In genomic region chr1:212256404-212256803, GRCh38 we compare ENCODE assay signal across 9 cellular contexts. TPM values are rescaled to one million over a fixed set of nuclear protein-coding genes. Genes with fewer than 3 reads are reported as not detected.
DNase-seq lines count a peak whose midpoint lies in the region; ATAC-seq, FAIRE-seq and TF ChIP-seq lines count a peak whose summit lies in the region.
"Had no signal": no experiment of that assay in that cellular context is flagged by ENCODE, and none has a peak within 500 bp of the region (broad histone marks: within the 10 kb centered on the region; RNA-seq: fewer than 3 reads in every experiment).

No MANE protein-coding gene starts in this region.

- peak; percentile 35 for FAIRE-seq in GM12891 (lab: Jason Lieb, UNC)
- FAIRE-seq: islet of Langerhans had no signal

- peak overlapping the region; percentile 52 for H3K4me3 Mint-ChIP-seq in activated T-cell treated with anti-CD3 and anti-CD28 coated beads, Interleukin-2, amount 50 U/mL, for 4 hours
- H3K4me3 Mint-ChIP-seq in natural killer cell: peak overlapping the region; percentile 51

- intact Hi-C loops in natural killer cell (cut with micrococcal nuclease): loop anchor here (10.0 kb wide), 1 partner anchor 92 kb away; no protein-coding TSS in a partner anchor

- H3K4me1 Mint-ChIP-seq in activated T-cell treated with anti-CD3 and anti-CD28 coated beads, Interleukin-2, amount 50 U/mL, for 4 hours (ENCODE audit: low read depth): peaks cover 84% of the 10 kb centered on the region
- H3K4me1 Mint-ChIP-seq in natural killer cell: peaks cover 52 to 87% of the 10 kb centered on the region in 2 donors

- H3K27ac ChIP-seq in KMS-11: no peak overlapping the region

- no peaks in the 10 kb centered on the region for H3K79me2 ChIP-seq in KMS-11 (ENCODE audit: insufficient read depth, low read depth)

- TF ChIP-seq CTCF in KMS-11 (conservative IDR thresholded peaks at IDR 0.05; ENCODE audit: low read depth, low read length): no peak
- TF ChIP-seq CTCF in natural killer cell (IDR thresholded peaks at IDR 0.05): no peak

- H3K36me3 Mint-ChIP-seq in activated T-cell treated with anti-CD3 and anti-CD28 coated beads, Interleukin-2, amount 50 U/mL, for 4 hours (ENCODE audit: insufficient read depth): no peaks in the 10 kb centered on the region
- no peaks in the 10 kb centered on the region for H3K36me3 Mint-ChIP-seq in natural killer cell

- peak overlapping the region; percentile 83 to 88 for H3K27ac Mint-ChIP-seq in natural killer cell

- no peaks in the 10 kb centered on the region for H3K27me3 Mint-ChIP-seq in activated T-cell treated with anti-CD3 and anti-CD28 coated beads, Interleukin-2, amount 50 U/mL, for 4 hours (ENCODE audit: low read depth)
- no peaks in the 10 kb centered on the region for H3K27me3 Mint-ChIP-seq in natural killer cell (ENCODE audit: low read depth in 2 of 2)

- no peak overlapping the region for H3K4me2 ChIP-seq in KMS-11

- H3K9me3 Mint-ChIP-seq in activated T-cell treated with anti-CD3 and anti-CD28 coated beads, Interleukin-2, amount 50 U/mL, for 4 hours: no peaks in the 10 kb centered on the region
- peaks cover 0 to 2% of the 10 kb centered on the region in 2 donors for H3K9me3 Mint-ChIP-seq in natural killer cell

- H3K36me3 ChIP-seq in KMS-11 (ENCODE audit: insufficient read depth): no peaks in the 10 kb centered on the region

- H2AFZ ChIP-seq in KMS-11 (ENCODE audit: low read depth): 0 out of 2 replicates have a peak overlapping the region, but pooled peaks have one; percentile 10

- TF ChIP-seq POLR2A in GM12891 (IDR thresholded peaks at IDR 0.05; ENCODE audit: low read depth, low read length): no peak

- H4K20me1 ChIP-seq in KMS-11 (ENCODE audit: insufficient read depth): no peaks in the 10 kb centered on the region

- peak; percentile 16 to 38 for ATAC-seq in activated T-cell treated with anti-CD3 and anti-CD28 coated beads, Interleukin-2, amount 50 U/mL, for 4 hours
- peak; percentile 63 to 78 (median 77) for ATAC-seq in natural killer cell
- ATAC-seq in HG02852 (IDR thresholded peaks at IDR 0.05; ENCODE audit: unreplicated experiment): no peak
- ATAC-seq in GM19463 (IDR thresholded peaks at IDR 0.05; ENCODE audit: unreplicated experiment): no peak

- DNase-seq in GM12891 (ENCODE audit: insufficient read length, low spot score) (no peak), natural killer cell (no peak), ureter (ENCODE audit: low spot score) (no peak), HuH-7 (ENCODE audit: low spot score) (no peak)
- DNase-seq in activated T-cell treated with anti-CD3 and anti-CD28 coated beads, Interleukin-2, amount 50 U/mL, for 4 hours: no peak

- H3K27me3 ChIP-seq in KMS-11 (ENCODE audit: insufficient read depth, low read depth): no peaks in the 10 kb centered on the region

- H3K4me1 ChIP-seq in KMS-11 (ENCODE audit: low read depth, poor library complexity, severe bottlenecking): peaks cover 8% of the 10 kb centered on the region

- H3K9ac ChIP-seq in KMS-11: no peak overlapping the region

- H3K4me3 ChIP-seq in KMS-11 (IDR thresholded peaks at IDR 0.05; ENCODE audit: insufficient read depth, low read depth, low read length): no peak overlapping the region

TF ChIP-seq in GM12891, 5 proteins besides CTCF, POLR2A, EP300 and RAD21:
- peak; percentile 44 for TF ChIP-seq SPI1 (IDR thresholded peaks at IDR 0.05; ENCODE audit: low read depth, low read length)
- TF ChIP-seq PAX5 (IDR thresholded peaks at IDR 0.05; ENCODE audit: insufficient read depth, low read length, severe bottlenecking): no peak

RNA-seq across cellular contexts. Expression of gene PPP2R5A, which starts 28.8 kb away (rescaled TPM):
- polyA plus RNA-seq in GM12891 (2012; ENCODE audit: low read depth, missing spikeins): 20.7 TPM
- 10 to 100 TPM; 36.2 to 41.4 (median 41.0) TPM for total RNA-seq in activated T-cell treated with anti-CD3 and anti-CD28 coated beads, Interleukin-2, amount 50 U/mL, for 4 hours
- total RNA-seq in natural killer cell (10 to 100 TPM; 74.0 to 99.8 (median 86.4) TPM), ureter (38.1 TPM)

Comparison
In these comparisons a context has a peak if more than half of its experiments do, and no peak if none do; other contexts are left out.
1. ATAC-seq: peak in activated T-cell treated with anti-CD3 and anti-CD28 coated beads, Interleukin-2, amount 50 U/mL, for 4 hours (2 of 2) and natural killer cell (3 of 3); none in HG02852 (single experiment) and GM19463 (single experiment).